Comparison of ENCODE assay signal across 25 cellular contexts in genomic region chr4:155899891-155900290, GRCh38. TPM values are rescaled to one million over a fixed set of nuclear protein-coding genes. Genes with fewer than 3 reads are reported as not detected.
"Had no signal": no experiment of that assay in that cellular context is flagged by ENCODE, and none has a peak within 500 bp of the region (broad histone marks: within the 10 kb centered on the region; RNA-seq: fewer than 3 reads in every experiment).

No MANE protein-coding gene starts in this region.

- H3K4me1 ChIP-seq: colonic mucosa, gastrocnemius medialis, lower lobe of right lung had no signal

- H3K36me3 ChIP-seq: colonic mucosa, gastrocnemius medialis, lower lobe of right lung had no signal

- H3K36me3 Mint-ChIP-seq: natural killer cell had no signal

- H3K4me3 Mint-ChIP-seq: activated CD4-positive, alpha-beta T cell treated with anti-CD3 and anti-CD28 coated beads for 36 hours; activated CD8-positive, alpha-beta T cell treated with anti-CD3 and anti-CD28 coated beads for 36 hours; activated naive CD8-positive, alpha-beta T cell treated with anti-CD3 and anti-CD28 coated beads, Interleukin-2, amount 50 U/mL, for 24 hours; activated T-helper 1 cell treated with anti-CD3 and anti-CD28 coated beads, Interleukin-12 subunit alpha, Interleukin-12 subunit beta, Interleukin-2, Interleukin-4 antibody, amounts not matched to agents 30 ng/mL and 10 ng/mL and 1 ng/mL, durations not matched to agents 14 hours and 24 hours and 36 hours; natural killer cell; stimulated activated naive CD8-positive, alpha-beta T cell treated with anti-CD3 and anti-CD28 coated beads, Interleukin-15, Interleukin-2, amounts not matched to agents 100 ng/mL and 50 ng/mL, for 24 hours; T-helper 2 cell treated with Interferon-gamma antibody and Interleukin-4, amounts not matched to agents 5 μg/mL and 100 μg/mL, for 36 hours had no signal

- ATAC-seq: activated CD4-positive, alpha-beta T cell treated with anti-CD3 and anti-CD28 coated beads for 36 hours; activated CD8-positive, alpha-beta T cell treated with anti-CD3 and anti-CD28 coated beads for 36 hours; activated naive CD8-positive, alpha-beta T cell treated with anti-CD3 and anti-CD28 coated beads, Interleukin-2, amount 50 U/mL, for 24 hours; gastrocnemius medialis; lower lobe of right lung; natural killer cell; sciatic nerve had no signal

- H3K27me3 Mint-ChIP-seq: activated CD4-positive, alpha-beta T cell treated with anti-CD3 and anti-CD28 coated beads for 36 hours had no signal

- H3K27ac ChIP-seq: colonic mucosa, gastrocnemius medialis, lower lobe of right lung had no signal

- H3K27me3 ChIP-seq: colonic mucosa, gastrocnemius medialis had no signal

- H3K27ac Mint-ChIP-seq: activated CD4-positive, alpha-beta T cell treated with anti-CD3 and anti-CD28 coated beads for 36 hours; activated CD8-positive, alpha-beta T cell treated with anti-CD3 and anti-CD28 coated beads for 36 hours; activated naive CD8-positive, alpha-beta T cell treated with anti-CD3 and anti-CD28 coated beads, Interleukin-2, amount 50 U/mL, for 24 hours; activated T-helper 1 cell treated with anti-CD3 and anti-CD28 coated beads, Interleukin-12 subunit alpha, Interleukin-12 subunit beta, Interleukin-2, Interleukin-4 antibody, amounts not matched to agents 30 ng/mL and 10 ng/mL and 1 ng/mL, durations not matched to agents 14 hours and 24 hours and 36 hours; natural killer cell; stimulated activated naive CD8-positive, alpha-beta T cell treated with anti-CD3 and anti-CD28 coated beads, Interleukin-15, Interleukin-2, amounts not matched to agents 100 ng/mL and 50 ng/mL, for 24 hours; T-helper 2 cell treated with Interferon-gamma antibody and Interleukin-4, amounts not matched to agents 5 μg/mL and 100 μg/mL, for 36 hours had no signal

- H3K4me1 Mint-ChIP-seq: activated CD4-positive, alpha-beta T cell treated with anti-CD3 and anti-CD28 coated beads for 36 hours; activated naive CD8-positive, alpha-beta T cell treated with anti-CD3 and anti-CD28 coated beads, Interleukin-2, amount 50 U/mL, for 24 hours; natural killer cell had no signal

- H3K9me3 ChIP-seq: colonic mucosa, gastrocnemius medialis, lower lobe of right lung had no signal

- H3K9me3 Mint-ChIP-seq: activated T-helper 1 cell treated with anti-CD3 and anti-CD28 coated beads, Interleukin-12 subunit alpha, Interleukin-12 subunit beta, Interleukin-2, Interleukin-4 antibody, amounts not matched to agents 30 ng/mL and 10 ng/mL and 1 ng/mL, durations not matched to agents 14 hours and 24 hours and 36 hours; T-helper 2 cell treated with Interferon-gamma antibody and Interleukin-4, amounts not matched to agents 5 μg/mL and 100 μg/mL, for 36 hours had no signal

- H3K4me3 ChIP-seq: colonic mucosa, gastrocnemius medialis, lower lobe of right lung had no signal

- DNase-seq: activated CD4-positive, alpha-beta T cell treated with anti-CD3 and anti-CD28 coated beads for 36 hours; activated CD8-positive, alpha-beta memory T cell treated with anti-CD3 and anti-CD28 coated beads, Interleukin-2, amount 50 U/mL, for 48 hours; activated CD8-positive, alpha-beta T cell treated with anti-CD3 and anti-CD28 coated beads for 36 hours; activated naive CD4-positive, alpha-beta T cell treated with Interleukin-2 at 50 U/mL for 16 hours; activated naive CD8-positive, alpha-beta T cell treated with anti-CD3 and anti-CD28 coated beads, Interleukin-2, amount 50 U/mL, for 24 hours; colonic mucosa; effector CD4-positive, alpha-beta T cell; gastrocnemius medialis; hippocampal formation; lower lobe of right lung; natural killer cell; stimulated activated CD4-positive, alpha-beta T cell treated with anti-CD3 and anti-CD28 coated beads, Interleukin-2, amount 100 ng/mL, for 48 hours; stimulated activated CD8-positive, alpha-beta memory T cell treated with anti-CD3 and anti-CD28 coated beads, Interleukin-4, amount 100 ng/mL, for 48 hours; SW 1271 had no signal

RNA-seq across cellular contexts. Expression of gene TDO2, which starts 3.6 kb away (rescaled TPM):
- total RNA-seq: activated CD4-positive, alpha-beta T cell treated with anti-CD3 and anti-CD28 coated beads for 36 hours; activated CD8-positive, alpha-beta T cell treated with anti-CD3 and anti-CD28 coated beads for 36 hours; activated T-helper 1 cell treated with anti-CD3 and anti-CD28 coated beads, Interleukin-12 subunit alpha, Interleukin-12 subunit beta, Interleukin-2, Interleukin-4 antibody, amounts not matched to agents 30 ng/mL and 10 ng/mL and 1 ng/mL, durations not matched to agents 14 hours and 24 hours and 36 hours; mononuclear cell; natural killer cell; pulmonary artery endothelial cell; sciatic nerve; temporal lobe had no signal

RNA-seq across cellular contexts. Expression of gene ASIC5, which starts 33.8 kb away (rescaled TPM):
- total RNA-seq: activated CD4-positive, alpha-beta T cell treated with anti-CD3 and anti-CD28 coated beads for 36 hours; activated CD8-positive, alpha-beta T cell treated with anti-CD3 and anti-CD28 coated beads for 36 hours; activated T-helper 1 cell treated with anti-CD3 and anti-CD28 coated beads, Interleukin-12 subunit alpha, Interleukin-12 subunit beta, Interleukin-2, Interleukin-4 antibody, amounts not matched to agents 30 ng/mL and 10 ng/mL and 1 ng/mL, durations not matched to agents 14 hours and 24 hours and 36 hours; cardiac septum; fibroblast of lung; gastrocnemius medialis; lower lobe of right lung; mononuclear cell; natural killer cell; osteoblast; pulmonary artery endothelial cell; sciatic nerve; temporal lobe; ureter had no signal
- polyA plus RNA-seq: fibroblast of lung had no signal
